ENCODE assay signal across 8 cellular contexts in the genomic region with DNA sequence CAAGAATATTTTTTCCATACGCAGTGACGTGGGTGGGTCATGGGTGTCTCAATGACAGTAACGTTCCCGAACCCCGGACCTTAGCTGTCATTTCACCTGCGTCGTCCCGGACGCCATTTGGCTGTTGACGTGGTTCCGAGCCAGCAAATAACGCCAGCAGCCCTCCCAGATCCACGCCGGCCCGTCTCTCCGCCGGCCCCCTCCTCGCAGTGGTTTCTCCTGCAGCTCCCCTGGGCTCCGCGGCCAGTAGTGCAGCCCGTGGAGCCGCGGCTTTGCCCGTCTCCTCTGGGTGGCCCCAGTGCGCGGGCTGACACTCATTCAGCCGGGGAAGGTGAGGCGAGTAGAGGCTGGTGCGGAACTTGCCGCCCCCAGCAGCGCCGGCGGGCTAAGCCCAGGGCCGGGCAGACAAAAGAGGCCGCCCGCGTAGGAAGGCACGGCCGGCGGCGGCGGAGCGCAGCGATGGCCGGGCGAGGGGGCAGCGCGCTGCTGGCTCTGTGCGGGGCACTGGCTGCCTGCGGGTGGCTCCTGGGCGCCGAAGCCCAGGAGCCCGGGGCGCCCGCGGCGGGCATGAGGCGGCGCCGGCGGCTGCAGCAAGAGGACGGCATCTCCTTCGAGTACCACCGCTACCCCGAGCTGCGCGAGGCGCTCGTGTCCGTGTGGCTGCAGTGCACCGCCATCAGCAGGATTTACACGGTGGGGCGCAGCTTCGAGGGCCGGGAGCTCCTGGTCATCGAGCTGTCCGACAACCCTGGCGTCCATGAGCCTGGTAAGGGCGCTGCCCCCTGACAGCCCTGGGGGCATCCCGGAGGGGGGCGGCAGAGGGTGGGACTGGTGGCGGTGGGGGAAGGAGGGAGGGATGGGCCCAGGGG. TPM values are rescaled to one million over a fixed set of nuclear protein-coding genes. Genes with fewer than 3 reads are reported as not detected.
DNase-seq lines count a peak whose midpoint lies in the region; ATAC-seq and TF ChIP-seq lines count a peak whose summit lies in the region.

A gene (plus strand): TSS at position 246 of the 869 bp plus-strand sequence. CDS start 214 bp downstream, at position 460.

- H3K14ac ChIP-seq in H9 (ENCODE audit: insufficient read depth, low read length), result peak within 1 kb of the TSS; percentile 79

- H3K9me2 ChIP-seq in MM.1S (replicated peaks; ENCODE audit: insufficient read depth, low read length), result no peaks in the 10 kb centered on the region

- no peak within 1 kb of the TSS for H2BK20ac ChIP-seq in H9 (ENCODE audit: low read depth, low read length, poor library complexity, severe bottlenecking)

- H2BK15ac ChIP-seq in H9 (ENCODE audit: low read depth, low read length), result no peak within 1 kb of the TSS

- no peak within 1 kb of the TSS for H2BK120ac ChIP-seq in H9 (ENCODE audit: low read depth, low read length, poor library complexity, severe bottlenecking)

- H3K27me3 Mint-ChIP-seq in H9 (ENCODE audit: low read depth), result peaks cover 52% of the 10 kb centered on the region

- H3K4me3 Mint-ChIP-seq in H9, result peak within 1 kb of the TSS; percentile 72 to 82

- TF ChIP-seq CTCF in H9 (conservative IDR thresholded peaks at IDR 0.05), result peak; percentile 40; the same call in 2 of the 3 replicates
- TF ChIP-seq CTCF in MM.1S (IDR thresholded peaks at IDR 0.05; ENCODE audit: low read length), result peak; percentile 39
- peak; percentile 56 to 67 (median 65) for TF ChIP-seq CTCF in ascending aorta (IDR thresholded peaks at IDR 0.05)

- no peak within 1 kb of the TSS for H3T11ph ChIP-seq in H9 (ENCODE audit: low read length)

- H3K9ac ChIP-seq in H9 (ENCODE audit: extremely low read depth, insufficient read length, low read length) (no peak within 1 kb of the TSS), MM.1S (ENCODE audit: low read length) (no peak within 1 kb of the TSS)

- peaks cover 4% of the 10 kb centered on the region; the same call in 1 of the 2 replicates for H3K27me3 ChIP-seq in H9 (ENCODE audit: insufficient read depth, low read length)
- H3K27me3 ChIP-seq in MM.1S (replicated peaks; ENCODE audit: insufficient read depth, low read length), result no peaks in the 10 kb centered on the region
- no peaks in the 10 kb centered on the region for H3K27me3 ChIP-seq in ascending aorta

- no peak within 1 kb of the TSS for H3K23ac ChIP-seq in H9 (ENCODE audit: insufficient read length, low read depth, low read length)

- peak within 1 kb of the TSS; percentile 41; the same call in 1 of the 2 replicates for H3K4me3 ChIP-seq in MM.1S (ENCODE audit: low read length)
- H3K4me3 ChIP-seq in ascending aorta, result peak within 1 kb of the TSS; percentile 75 to 93

- H3F3A ChIP-seq in MM.1S (ENCODE audit: insufficient read depth, low read length), result no peaks in the 10 kb centered on the region

- no peak within 1 kb of the TSS for H3K27ac Mint-ChIP-seq in H9

- DNase-seq in EH (ENCODE audit: low read depth) (peak; percentile 45), H9 (peak; percentile 68), MM.1S (peak; percentile 63), T follicular helper cell (ENCODE audit: low read depth) (peak; percentile 19), ascending aorta (ENCODE audit: low spot score in 2 of 2) (peak; percentile 23 to 94), left cardiac atrium (peak; percentile 81), posterior cingulate gyrus (peak; percentile 68 to 98 (median 86)), ureter (ENCODE audit: low spot score) (peak; percentile 81)

- H4K8ac ChIP-seq in H9 (replicated peaks; ENCODE audit: insufficient read length, low read depth, low read length), result no peak within 1 kb of the TSS

- H2BK5ac ChIP-seq in H9 (ENCODE audit: insufficient read length, low read length), result no peak within 1 kb of the TSS

- no peaks in the 10 kb centered on the region for H3K9me3 Mint-ChIP-seq in H9

- no peaks in the 10 kb centered on the region for H3K36me3 Mint-ChIP-seq in H9 (ENCODE audit: insufficient read depth in 1 of 3, low read depth in 3 of 3)

- WGBS in H9 (ENCODE audit: extremely low coverage, insufficient read length, low lambda C conversion rate), result no CpG with 5 or more reads among the region's 82 CpGs

- H2AFZ ChIP-seq in H9 (ENCODE audit: low read length), result no peak within 1 kb of the TSS
- H2AFZ ChIP-seq in MM.1S (ENCODE audit: low read length), result peak within 1 kb of the TSS; percentile 41; the same call in 1 of the 2 replicates

- H3K79me2 ChIP-seq in H9 (ENCODE audit: insufficient read depth, low read length) (no peaks in the 10 kb centered on the region), MM.1S (ENCODE audit: low read length) (no peaks in the 10 kb centered on the region)

- H4K91ac ChIP-seq in H9 (ENCODE audit: insufficient read length, low read depth, low read length), result no peak within 1 kb of the TSS

- no peak within 1 kb of the TSS for H2BK12ac ChIP-seq in H9 (ENCODE audit: insufficient read length, low read depth, low read length)

- peaks cover 21 to 22% of the 10 kb centered on the region in 2 experiments for H3K4me1 Mint-ChIP-seq in H9

- no peaks in the 10 kb centered on the region for H3K36me3 ChIP-seq in MM.1S (replicated peaks; ENCODE audit: insufficient read depth, low read length)
- no peaks in the 10 kb centered on the region for H3K36me3 ChIP-seq in ascending aorta

- peaks cover 10% of the 10 kb centered on the region for H3K23me2 ChIP-seq in H9 (ENCODE audit: insufficient read length, low read depth, low read length, poor library complexity, severe bottlenecking)

- H3K4me2 ChIP-seq in H9 (ENCODE audit: insufficient read depth, insufficient read length, low read length) (peak within 1 kb of the TSS; percentile 69), MM.1S (ENCODE audit: low read depth, low read length) (peak within 1 kb of the TSS; percentile 57)

- intact Hi-C loops in ascending aorta (cut with DNase I) (loop anchor here (2.0 kb wide), 4 partner anchors 22 to 266 kb away; a partner anchor contains a TSS), left cardiac atrium (cut with DNase I) (loop anchor here in 1 of 2 donors (5.0 kb wide), 1 partner anchor 83 kb away; no protein-coding TSS in a partner anchor), posterior cingulate gyrus (cut with DNase I) (no loop called here)

- H3K4me1 ChIP-seq in H9 (ENCODE audit: insufficient read depth, low read length), result no peaks in the 10 kb centered on the region; the same call in 1 of the 2 replicates
- no peaks in the 10 kb centered on the region for H3K4me1 ChIP-seq in MM.1S (ENCODE audit: low read length)
- peaks cover 0 to 11% of the 10 kb centered on the region in 2 donors for H3K4me1 ChIP-seq in ascending aorta

- H3K56ac ChIP-seq in H9 (ENCODE audit: insufficient read length, low read depth, low read length), result no peak within 1 kb of the TSS

- no peak within 1 kb of the TSS for H4K5ac ChIP-seq in H9 (ENCODE audit: insufficient read length, low read depth, low read length)

- H3K9me3 ChIP-seq in H9 (ENCODE audit: control insufficient read depth, low read depth, low read length) (no peaks in the 10 kb centered on the region), MM.1S (replicated peaks; ENCODE audit: insufficient read depth, low read length) (no peaks in the 10 kb centered on the region), ascending aorta (peaks cover 0 to 6% of the 10 kb centered on the region in 2 donors)

- ATAC-seq in left cardiac atrium, result peak; percentile 98 to 99

- H3K18ac ChIP-seq in H9 (ENCODE audit: insufficient read length, low read depth, low read length), result no peak within 1 kb of the TSS

- no peaks in the 10 kb centered on the region for H3K79me1 ChIP-seq in H9 (ENCODE audit: insufficient read depth, low read depth, low read length, poor library complexity, severe bottlenecking)

- H3K27ac ChIP-seq in H9 (ENCODE audit: insufficient read length, low read depth, low read length), result no peak within 1 kb of the TSS
- no peak within 1 kb of the TSS for H3K27ac ChIP-seq in MM.1S (ENCODE audit: low read length)
- peak within 1 kb of the TSS; percentile 87 to 88 for H3K27ac ChIP-seq in ascending aorta

- H4K20me1 ChIP-seq in H9 (ENCODE audit: control insufficient read depth, insufficient read depth, insufficient read length) (no peaks in the 10 kb centered on the region), MM.1S (ENCODE audit: insufficient read depth, low read length) (no peaks in the 10 kb centered on the region)

- no peak within 1 kb of the TSS for H2AK5ac ChIP-seq in H9 (ENCODE audit: insufficient read length, low read length)

- no peak within 1 kb of the TSS for H3K4ac ChIP-seq in H9 (ENCODE audit: low read depth, low read length)

RNA-seq across cellular contexts. Expression of the gene that starts here (rescaled TPM):
- total RNA-seq in H9 (2021) (10.0 and 11.6 TPM in 2 replicates), ascending aorta (199 TPM), left cardiac atrium (10 to 100 TPM; 84.8 to 92.5 TPM), ureter (70.4 TPM)

Comparison
In these comparisons a context has a peak if more than half of its experiments do, and no peak if none do; other contexts are left out.
1. DNase-seq: peak in every context shown above with its lines; median percentile 86 in posterior cingulate gyrus; 81 in left cardiac atrium; 81 in ureter; 68 in H9; 63 in MM.1S; 58 in ascending aorta; 45 in EH; 19 in T follicular helper cell.
2. H3K27ac ChIP-seq: peak in ascending aorta (2 of 2); none in H9 (single experiment) and MM.1S (single experiment).
3. Peak in every context shown above with its lines, with median percentiles within 50 percentile points of each other: CTCF ChIP-seq.